10 cellular contexts compared by ENCODE assay signal in the genomic region with DNA sequence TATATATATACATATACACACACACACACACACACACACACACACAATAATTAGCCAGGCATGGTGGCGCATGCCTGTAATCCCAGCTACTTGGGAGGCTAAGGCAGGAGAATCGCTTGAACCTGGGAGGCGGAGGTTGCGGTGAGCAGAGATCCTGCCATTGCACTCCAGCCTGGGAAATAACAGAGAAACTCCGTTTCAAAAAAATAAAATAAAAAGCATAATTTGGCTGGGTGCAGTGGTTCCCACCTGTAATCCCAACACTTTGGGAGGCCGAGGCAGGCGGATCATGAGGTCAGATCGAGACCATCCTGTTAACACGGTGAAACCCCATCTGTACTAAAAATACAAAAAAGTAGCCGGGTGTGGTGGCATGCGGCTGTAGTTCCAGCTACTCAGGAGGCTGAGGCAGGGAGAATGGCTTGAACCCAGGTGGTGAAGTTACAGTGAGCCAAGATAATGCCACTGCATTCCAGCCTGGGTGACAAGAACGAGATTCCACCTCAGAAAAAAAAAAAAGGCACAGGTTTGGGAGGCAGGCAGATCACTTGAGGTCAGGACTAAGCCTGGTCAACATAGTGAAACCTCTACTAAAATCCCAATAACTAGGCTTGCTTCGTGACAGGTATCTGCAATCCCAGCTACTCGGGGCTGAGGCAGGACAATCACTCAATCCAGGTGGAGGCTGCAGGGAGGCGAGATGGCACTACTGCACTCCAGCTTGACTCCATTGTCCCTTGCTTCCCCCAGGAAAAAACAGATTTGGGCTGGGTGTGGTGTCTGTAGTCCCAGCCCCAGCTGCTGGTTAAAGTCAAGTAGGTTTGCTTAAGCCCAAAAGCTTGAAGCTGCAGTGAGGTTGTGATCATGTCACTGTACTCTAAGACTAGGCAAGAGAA. TPM values are rescaled to one million over a fixed set of nuclear protein-coding genes. Genes with fewer than 3 reads are reported as not detected.
DNase-seq lines count a peak whose midpoint lies in the region; ATAC-seq, FAIRE-seq and TF ChIP-seq lines count a peak whose summit lies in the region.
"Had no signal": no experiment of that assay in that cellular context is flagged by ENCODE, and none has a peak within 500 bp of the region (broad histone marks: within the 10 kb centered on the region; RNA-seq: fewer than 3 reads in every experiment).

No MANE protein-coding gene starts in this region.

- no peak for TF ChIP-seq RAD21 in K562 (CRISPR knock-in tag; conservative IDR thresholded peaks at IDR 0.05 in 1 of 2, IDR thresholded peaks at IDR 0.05 in 1 of 2)

- 10% methylated on average over 13 of the region's 15 CpGs for WGBS in K562 (ENCODE audit: insufficient coverage, low coverage, missing lambda C conversion rate)

- H2AFZ ChIP-seq in K562 (ENCODE audit: low read depth, low read length): no peak overlapping the region

- H3K36me3 ChIP-seq in K562 (ENCODE audit: control insufficient read depth, insufficient read depth, low read length): peaks cover 42% of the 10 kb centered on the region

- ATAC-seq in K562: peak; percentile 51

- peak overlapping the region; percentile 38 for H3K4me2 ChIP-seq in K562 (ENCODE audit: insufficient read depth, low read length)

- TF ChIP-seq CTCF in K562 (IDR thresholded peaks at IDR 0.05 in 2 of 3, conservative IDR thresholded peaks at IDR 0.05 in 1 of 3; ENCODE audit: insufficient read depth in 2 of 3, low read depth in 1 of 3, low read length in 3 of 3) (no peak), type B pancreatic cell (conservative IDR thresholded peaks at IDR 0.05) (no peak)

- CTCF ChIA-PET in K562 (lab: Yijun Ruan, JAX; ENCODE audit: low intra/inter-chr PET ratio): no interaction called here

- no TSS peak for BruUV-seq in K562 (replicated peaks; lab: Mats Ljungman, UMichigan)

- peaks cover 47% of the 10 kb centered on the region for H3K79me2 ChIP-seq in K562 (ENCODE audit: control insufficient read depth, insufficient read depth, low read length)

- H3K4me3 ChIP-seq in K562: no peak overlapping the region; the same call in 1 of the 2 replicates
- H3K4me3 ChIP-seq: skin epidermis had no signal

- POLR2A ChIA-PET in K562 (lab: Yijun Ruan, JAX): interaction anchor here (0.7 to 10.0 kb wide), 19 partner anchors 6 to 97 kb away, joined by 3 to 403 read pairs (median 7); partner anchors contain the start of genes SLC3A2, STX5, TEX54 and WDR74

- peaks cover 44% of the 10 kb centered on the region for H4K20me1 ChIP-seq in K562 (replicated peaks; ENCODE audit: control insufficient read depth, insufficient read depth, low read length)

- H3K36me3 Mint-ChIP-seq in type B pancreatic cell: peaks cover 38% of the 10 kb centered on the region

- peaks cover 28% of the 10 kb centered on the region for H3K4me1 Mint-ChIP-seq in type B pancreatic cell (ENCODE audit: unreplicated experiment)

- peak overlapping the region; percentile 78 for H3K4me3 Mint-ChIP-seq in type B pancreatic cell

- peak overlapping the region; percentile 1 to 7; a peak in 2 of 4 replicates for H3K9ac ChIP-seq in K562 (ENCODE audit: insufficient read depth in 1 of 2, low read depth in 2 of 2, low read length in 2 of 2)

- in situ Hi-C loops in K562 (cut with MboI): loop anchor here (25.0 kb wide), 1 partner anchor 464 kb away; no protein-coding TSS in a partner anchor

- H3K27ac Mint-ChIP-seq in type B pancreatic cell: peak overlapping the region; percentile 84

- H3K9me1 ChIP-seq in K562 (ENCODE audit: control insufficient read depth, insufficient read depth, low read length): no peaks in the 10 kb centered on the region

- H3K9me3 ChIP-seq in K562 (replicated peaks; ENCODE audit: control insufficient read depth, insufficient read depth, low read depth, low read length): no peaks in the 10 kb centered on the region; the same call in 1 of the 2 replicates

- H3K27me3 Mint-ChIP-seq in type B pancreatic cell: no peaks in the 10 kb centered on the region

- H3K27ac ChIP-seq in K562 (ENCODE audit: extremely low read depth, low read depth, low read length): peak overlapping the region; percentile 19; the same call in 2 of the 3 replicates

- FAIRE-seq in K562 (lab: Jason Lieb, UNC): no peak

- no peaks in the 10 kb centered on the region for H3K9me3 Mint-ChIP-seq in type B pancreatic cell

- H3K27me3 ChIP-seq in K562 (ENCODE audit: control insufficient read depth in 2 of 2, insufficient read depth in 2 of 2, low read length in 2 of 2): no peaks in the 10 kb centered on the region

- DNase-seq in stimulated activated naive CD4-positive, alpha-beta T cell treated with Interleukin-2 at 50 U/mL for 16 hours (lab: John Stamatoyannopoulos, UW): peak; percentile 4
- no peak for DNase-seq in stimulated activated naive CD4-positive, alpha-beta T cell (lab: John Stamatoyannopoulos, UW)
- DNase-seq in NCI-H82 treated with DMSO at 0.1 percent for 48 hours (lab: John Stamatoyannopoulos, UW; ENCODE audit: unreplicated experiment): peak; percentile 66
- DNase-seq in K562 (ENCODE audit: extremely low read depth in 1 of 4, low spot score in 3 of 4): peak in 1 of 4 experiments; percentile 70
- no peak for DNase-seq in type B pancreatic cell (ENCODE audit: extremely low spot score, unreplicated experiment)
- no peak for DNase-seq in activated gamma-delta T cell (lab: John Stamatoyannopoulos, UW)
- no peak for DNase-seq in central memory CD4-positive, alpha-beta T cell
- DNase-seq in NOMO-1 treated with DMSO at 0.1 percent for 48 hours (lab: John Stamatoyannopoulos, UW; ENCODE audit: unreplicated experiment): no peak

- intact Hi-C loops in K562 (cut with micrococcal nuclease): no loop called here

- H3K4me1 ChIP-seq in K562 (replicated peaks in 1 of 2; ENCODE audit: control insufficient read depth in 2 of 2, insufficient read depth in 2 of 2, low read length in 2 of 2): peaks cover 0 to 14% of the 10 kb centered on the region in 2 experiments; a peak in 2 of 5 replicates

- TF ChIP-seq POLR2A in K562 (conservative IDR thresholded peaks at IDR 0.05): peak; percentile 97

- TF ChIP-seq EP300 in K562 (IDR thresholded peaks at IDR 0.05; ENCODE audit: low read length): 0 out of 2 replicates have a peak, but pooled peaks have one; percentile 8

RNA-seq across cellular contexts. Expression of gene WDR74, which starts 11.8 kb away (rescaled TPM):
- total RNA-seq in K562 (2011; cell fraction: chromatin; rRNA removed; ENCODE audit: low replicate concordance): 146 and 260 TPM in 2 replicates
- total RNA-seq in K562 (2011; cell fraction: nucleolus; rRNA removed): 230 and 252 TPM in 2 replicates
- total RNA-seq in K562 (2011; cell fraction: nucleoplasm; rRNA removed): 260 and 399 TPM in 2 replicates
- total RNA-seq in K562 (2014; rRNA removed): 210 and 239 TPM in 2 replicates
- total RNA-seq in K562 (2014; rRNA removed; fragmentation: Illumina TruSeq; extraction: Trizol): 94.6 and 112 TPM in 2 replicates
- total RNA-seq in K562 (2015; rRNA removed; fragmentation: Illumina TruSeq; extraction: Trizol): 122 and 128 TPM in 2 replicates
- 136 TPM in 2 replicates for total RNA-seq in K562 (2021)
- polyA plus RNA-seq in K562 (2011; rRNA removed): 87.2 and 92.0 TPM in 2 replicates
- polyA plus RNA-seq in K562 (2011; cell fraction: cytosol; rRNA removed): 101 and 156 TPM in 2 replicates
- 223 and 302 TPM in 2 replicates for polyA plus RNA-seq in K562 (2011; cell fraction: nucleus; rRNA removed)
- 75.1 and 119 TPM in 2 replicates for polyA plus RNA-seq in K562 (2012)
- polyA plus RNA-seq in K562 (2014; fragmentation: Illumina TruSeq; extraction: Trizol): 114 and 118 TPM in 2 replicates
- 10 to 100 TPM; 32.7 to 46.2 TPM for polyA plus RNA-seq in K562 (2014; fragmentation: Nextera tagmentation; extraction: Ambion mirVana)
- polyA plus RNA-seq in K562 (2014; rRNA removed): 165 and 208 TPM in 2 replicates
- 96.2 and 110 TPM in 2 replicates for polyA minus RNA-seq in K562 (2011; rRNA and poly(A)+ RNA removed)
- 51.0 and 53.7 TPM in 2 replicates for polyA minus RNA-seq in K562 (2011; cell fraction: cytosol; rRNA and poly(A)+ RNA removed)
- 178 and 418 TPM in 2 replicates for polyA minus RNA-seq in K562 (2011; cell fraction: nucleus; rRNA and poly(A)+ RNA removed)
- total RNA-seq in type B pancreatic cell (ENCODE audit: low replicate concordance): 47.6 and 58.3 TPM in 2 replicates

RNA-seq across cellular contexts. Expression of gene TEX54, which starts 18.5 kb away (rescaled TPM):
- total RNA-seq in K562 (2011; cell fraction: chromatin; rRNA removed; ENCODE audit: low replicate concordance): 0.93 TPM in 1 of 2 replicates, not detected in the other
- total RNA-seq in K562 (2011; cell fraction: nucleolus; rRNA removed): 2.0 TPM in 1 of 2 replicates, not detected in the other
- 1.2 TPM in 1 of 2 replicates, not detected in the other for total RNA-seq in K562 (2011; cell fraction: nucleoplasm; rRNA removed)
- not detected in 2 replicates for total RNA-seq in K562 (2014; rRNA removed)
- not detected in 2 replicates for total RNA-seq in K562 (2014; rRNA removed; fragmentation: Illumina TruSeq; extraction: Trizol)
- total RNA-seq in K562 (2015; rRNA removed; fragmentation: Illumina TruSeq; extraction: Trizol): not detected in 2 replicates
- not detected in 2 replicates for total RNA-seq in K562 (2021)
- polyA plus RNA-seq in K562 (2011; rRNA removed): not detected in 2 replicates
- polyA plus RNA-seq in K562 (2011; cell fraction: cytosol; rRNA removed): not detected in 2 replicates
- not detected in 2 replicates for polyA plus RNA-seq in K562 (2011; cell fraction: nucleus; rRNA removed)
- polyA plus RNA-seq in K562 (2012): not detected in 2 replicates
- not detected in 2 replicates for polyA plus RNA-seq in K562 (2014; fragmentation: Illumina TruSeq; extraction: Trizol)
- polyA plus RNA-seq in K562 (2014; fragmentation: Nextera tagmentation; extraction: Ambion mirVana): not detected
- polyA plus RNA-seq in K562 (2014; rRNA removed): not detected in 2 replicates
- not detected in 2 replicates for polyA minus RNA-seq in K562 (2011; rRNA and poly(A)+ RNA removed)
- polyA minus RNA-seq in K562 (2011; cell fraction: cytosol; rRNA and poly(A)+ RNA removed): not detected in 2 replicates
- polyA minus RNA-seq in K562 (2011; cell fraction: nucleus; rRNA and poly(A)+ RNA removed): not detected in 2 replicates
- not detected in 2 replicates for total RNA-seq in type B pancreatic cell (ENCODE audit: low replicate concordance)
- total RNA-seq: glomerular endothelial cell had no signal

RNA-seq across cellular contexts. Expression of gene STX5, which starts 19.3 kb away (rescaled TPM):
- total RNA-seq in K562 (2011; cell fraction: chromatin; rRNA removed; ENCODE audit: low replicate concordance): 46.3 and 74.6 TPM in 2 replicates
- total RNA-seq in K562 (2011; cell fraction: nucleolus; rRNA removed): 33.7 and 41.5 TPM in 2 replicates
- 38.8 and 41.1 TPM in 2 replicates for total RNA-seq in K562 (2011; cell fraction: nucleoplasm; rRNA removed)
- 24.3 and 28.3 TPM in 2 replicates for total RNA-seq in K562 (2014; rRNA removed)
- 17.2 and 17.4 TPM in 2 replicates for total RNA-seq in K562 (2014; rRNA removed; fragmentation: Illumina TruSeq; extraction: Trizol)
- 19.4 TPM in 2 replicates for total RNA-seq in K562 (2015; rRNA removed; fragmentation: Illumina TruSeq; extraction: Trizol)
- 24.8 and 26.9 TPM in 2 replicates for total RNA-seq in K562 (2021)
- polyA plus RNA-seq in K562 (2011; rRNA removed): 28.6 and 34.5 TPM in 2 replicates
- 35.9 and 38.3 TPM in 2 replicates for polyA plus RNA-seq in K562 (2011; cell fraction: cytosol; rRNA removed)
- 30.2 and 48.1 TPM in 2 replicates for polyA plus RNA-seq in K562 (2011; cell fraction: nucleus; rRNA removed)
- 22.3 and 69.5 TPM in 2 replicates for polyA plus RNA-seq in K562 (2012)
- polyA plus RNA-seq in K562 (2014; fragmentation: Illumina TruSeq; extraction: Trizol): 27.8 TPM in 2 replicates
- 1 to 10 TPM; 2.8 to 3.6 TPM for polyA plus RNA-seq in K562 (2014; fragmentation: Nextera tagmentation; extraction: Ambion mirVana)
- polyA plus RNA-seq in K562 (2014; rRNA removed): 23.7 and 27.7 TPM in 2 replicates
- polyA minus RNA-seq in K562 (2011; rRNA and poly(A)+ RNA removed): 36.3 and 40.4 TPM in 2 replicates
- polyA minus RNA-seq in K562 (2011; cell fraction: cytosol; rRNA and poly(A)+ RNA removed): 14.2 and 15.6 TPM in 2 replicates
- polyA minus RNA-seq in K562 (2011; cell fraction: nucleus; rRNA and poly(A)+ RNA removed): 18.3 and 23.7 TPM in 2 replicates
- 42.4 and 51.7 TPM in 2 replicates for total RNA-seq in type B pancreatic cell (ENCODE audit: low replicate concordance)

RNA-seq across cellular contexts. Expression of gene SLC3A2, which starts 29.5 kb away (rescaled TPM):
- total RNA-seq in K562 (2011; cell fraction: chromatin; rRNA removed; ENCODE audit: low replicate concordance): 762 and 871 TPM in 2 replicates
- 808 and 809 TPM in 2 replicates for total RNA-seq in K562 (2011; cell fraction: nucleolus; rRNA removed)
- total RNA-seq in K562 (2011; cell fraction: nucleoplasm; rRNA removed): 628 and 726 TPM in 2 replicates
- total RNA-seq in K562 (2014; rRNA removed) (245 and 289 TPM in 2 replicates), K562 (2014; rRNA removed; fragmentation: Illumina TruSeq; extraction: Trizol) (214 and 276 TPM in 2 replicates), K562 (2015; rRNA removed; fragmentation: Illumina TruSeq; extraction: Trizol) (120 and 132 TPM in 2 replicates), K562 (2021) (255 and 276 TPM in 2 replicates), type B pancreatic cell (ENCODE audit: low replicate concordance) (190 and 287 TPM in 2 replicates)
- polyA plus RNA-seq in K562 (2011; rRNA removed) (282 and 323 TPM in 2 replicates), K562 (2014; fragmentation: Illumina TruSeq; extraction: Trizol) (183 and 221 TPM in 2 replicates), K562 (2014; fragmentation: Nextera tagmentation; extraction: Ambion mirVana) (10 to 100 TPM; 20.0 to 39.7 TPM), K562 (2014; rRNA removed) (254 and 296 TPM in 2 replicates)
- 289 and 316 TPM in 2 replicates for polyA plus RNA-seq in K562 (2011; cell fraction: cytosol; rRNA removed)
- polyA plus RNA-seq in K562 (2011; cell fraction: nucleus; rRNA removed): 1,169 and 1,253 TPM in 2 replicates
- polyA plus RNA-seq in K562 (2012): 196 and 375 TPM in 2 replicates
- polyA minus RNA-seq in K562 (2011; rRNA and poly(A)+ RNA removed): 168 and 173 TPM in 2 replicates
- polyA minus RNA-seq in K562 (2011; cell fraction: cytosol; rRNA and poly(A)+ RNA removed): 167 and 196 TPM in 2 replicates
- polyA minus RNA-seq in K562 (2011; cell fraction: nucleus; rRNA and poly(A)+ RNA removed): 164 and 348 TPM in 2 replicates

RNA-seq across cellular contexts. Expression of gene NXF1, which starts 45.9 kb away (rescaled TPM):
- total RNA-seq in K562 (2011; cell fraction: chromatin; rRNA removed; ENCODE audit: low replicate concordance): 197 and 278 TPM in 2 replicates
- 110 and 133 TPM in 2 replicates for total RNA-seq in K562 (2011; cell fraction: nucleolus; rRNA removed)
- 134 and 162 TPM in 2 replicates for total RNA-seq in K562 (2011; cell fraction: nucleoplasm; rRNA removed)
- total RNA-seq in K562 (2014; rRNA removed) (24.4 and 36.9 TPM in 2 replicates), K562 (2014; rRNA removed; fragmentation: Illumina TruSeq; extraction: Trizol) (24.0 and 28.5 TPM in 2 replicates), K562 (2015; rRNA removed; fragmentation: Illumina TruSeq; extraction: Trizol) (35.3 and 35.8 TPM in 2 replicates), K562 (2021) (60.2 and 64.7 TPM in 2 replicates), type B pancreatic cell (ENCODE audit: low replicate concordance) (111 TPM in 2 replicates)
- polyA plus RNA-seq in K562 (2011; rRNA removed) (18.1 and 26.3 TPM in 2 replicates), K562 (2014; fragmentation: Illumina TruSeq; extraction: Trizol) (86.9 and 98.3 TPM in 2 replicates), K562 (2014; fragmentation: Nextera tagmentation; extraction: Ambion mirVana) (10 to 100 TPM; 26.8 to 68.8 TPM), K562 (2014; rRNA removed) (34.4 and 41.1 TPM in 2 replicates)
- polyA plus RNA-seq in K562 (2011; cell fraction: cytosol; rRNA removed): 34.4 and 39.3 TPM in 2 replicates
- 182 and 294 TPM in 2 replicates for polyA plus RNA-seq in K562 (2011; cell fraction: nucleus; rRNA removed)
- polyA plus RNA-seq in K562 (2012): 55.7 and 62.4 TPM in 2 replicates
- 50.1 and 55.8 TPM in 2 replicates for polyA minus RNA-seq in K562 (2011; rRNA and poly(A)+ RNA removed)
- polyA minus RNA-seq in K562 (2011; cell fraction: cytosol; rRNA and poly(A)+ RNA removed): 25.8 and 39.4 TPM in 2 replicates
- 37.7 and 52.9 TPM in 2 replicates for polyA minus RNA-seq in K562 (2011; cell fraction: nucleus; rRNA and poly(A)+ RNA removed)

Comparison
In these comparisons a context has a peak if more than half of its experiments do, and no peak if none do; other contexts are left out.
1. DNase-seq: peak in stimulated activated naive CD4-positive, alpha-beta T cell treated with Interleukin-2 at 50 U/mL for 16 hours (single experiment) and NCI-H82 treated with DMSO at 0.1 percent for 48 hours (single experiment); none in stimulated activated naive CD4-positive, alpha-beta T cell (0 of 6), type B pancreatic cell (single experiment), activated gamma-delta T cell (single experiment), central memory CD4-positive, alpha-beta T cell (single experiment) and NOMO-1 treated with DMSO at 0.1 percent for 48 hours (single experiment).